In the genomic region with DNA sequence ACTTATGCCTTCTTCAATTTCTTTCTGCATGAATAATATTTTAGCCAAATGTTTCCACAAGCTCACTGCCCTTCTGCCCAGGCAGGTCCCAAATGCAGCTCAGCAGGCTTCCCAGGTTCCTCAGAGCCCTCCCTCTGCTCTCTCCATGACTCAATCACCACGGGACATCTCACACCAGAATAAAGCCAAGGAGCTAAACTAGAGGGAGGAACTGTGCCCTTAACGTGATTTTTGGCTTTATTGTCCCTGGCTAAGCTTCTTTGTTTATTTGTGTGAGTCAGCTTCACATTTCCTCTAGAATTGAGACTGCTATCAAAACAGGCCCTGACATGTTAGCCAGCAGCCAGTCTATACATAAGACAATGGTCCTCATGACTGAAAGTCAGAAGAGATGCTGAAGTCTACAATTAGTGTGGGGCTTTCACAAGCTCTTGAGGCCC, we compare ENCODE assay signal across 7 cellular contexts.
DNase-seq lines count a peak whose midpoint lies in the region; ATAC-seq and TF ChIP-seq lines count a peak whose summit lies in the region.

No MANE protein-coding gene starts in this region.

- H3K4me1 ChIP-seq in mammary epithelial cell (ENCODE audit: insufficient read depth, low read length), result peaks cover 28% of the 10 kb centered on the region
- peaks cover 9% of the 10 kb centered on the region for H3K4me1 ChIP-seq in smooth muscle cell (ENCODE audit: low read depth)
- no peaks in the 10 kb centered on the region for H3K4me1 ChIP-seq in left ventricle myocardium inferior

- TF ChIP-seq CTCF in mammary epithelial cell (conservative IDR thresholded peaks at IDR 0.05 in 1 of 2, IDR thresholded peaks at IDR 0.05 in 1 of 2; ENCODE audit: extremely low read depth in 1 of 2, insufficient read depth in 1 of 2, low read depth in 1 of 2, low read length in 2 of 2), result no peak
- no peak for TF ChIP-seq CTCF in smooth muscle cell (IDR thresholded peaks at IDR 0.05; ENCODE audit: borderline replicate concordance, insufficient read depth, poor library complexity, severe bottlenecking)
- TF ChIP-seq CTCF in left ventricle myocardium inferior (IDR thresholded peaks at IDR 0.05; ENCODE audit: borderline replicate concordance), result no peak

- 7% methylated on average over 2 of the region's 2 CpGs for WGBS in mammary epithelial cell (ENCODE audit: low coverage, missing lambda C conversion rate)
- WGBS in smooth muscle cell (ENCODE audit: low lambda C conversion rate), result 24% methylated on average over 2 of the region's 2 CpGs

- H4K20me1 ChIP-seq in mammary epithelial cell (ENCODE audit: insufficient read depth, low read length) (no peaks in the 10 kb centered on the region), smooth muscle cell (ENCODE audit: low read depth) (no peaks in the 10 kb centered on the region)

- intact Hi-C loops in mammary epithelial cell (cut with micrococcal nuclease) (loop anchor here (2.0 kb wide), 1 partner anchor 15 kb away; no protein-coding TSS in a partner anchor), left ventricle myocardium inferior (cut with micrococcal nuclease) (no loop called here)

- BruUV-seq in mammary epithelial cell (replicated peaks; lab: Mats Ljungman, UMichigan), result no TSS peak

- in situ Hi-C loops in mammary epithelial cell (cut with MboI; ENCODE audit: low sequenced_read_pairs in 2 of 2), result no loop called here

- H3K79me2 ChIP-seq in mammary epithelial cell (ENCODE audit: insufficient read depth, low read length), result no peaks in the 10 kb centered on the region
- H3K79me2 ChIP-seq in smooth muscle cell (ENCODE audit: low read depth), result no peaks in the 10 kb centered on the region

- no peaks in the 10 kb centered on the region for H3K36me3 ChIP-seq in mammary epithelial cell (ENCODE audit: insufficient read depth, low read length)
- H3K36me3 ChIP-seq in smooth muscle cell (ENCODE audit: low read depth), result no peaks in the 10 kb centered on the region
- no peaks in the 10 kb centered on the region for H3K36me3 ChIP-seq in left ventricle myocardium inferior

- no peaks in the 10 kb centered on the region for H3K27me3 ChIP-seq in mammary epithelial cell (ENCODE audit: insufficient read depth, low read length)
- H3K27me3 ChIP-seq in smooth muscle cell (ENCODE audit: low read depth), result peaks cover 2% of the 10 kb centered on the region
- H3K27me3 ChIP-seq in left ventricle myocardium inferior (ENCODE audit: low read depth), result peaks cover 18% of the 10 kb centered on the region

- DNase-seq in HS-5 (ENCODE audit: low read depth) (peak; percentile 60), mammary epithelial cell (peak; percentile 99), smooth muscle cell (lab: John Stamatoyannopoulos, UW; ENCODE audit: unreplicated experiment) (no peak), inferior parietal cortex (ENCODE audit: extremely low spot score) (no peak), left ventricle myocardium inferior (no peak), HuH-7.5 (ENCODE audit: low spot score) (no peak)

- H3K4me2 ChIP-seq in mammary epithelial cell (ENCODE audit: insufficient read depth, low read depth, low read length) (peak overlapping the region; percentile 0), smooth muscle cell (no peak overlapping the region)

- H2AFZ ChIP-seq in mammary epithelial cell (ENCODE audit: low read depth, low read length) (no peak overlapping the region), smooth muscle cell (ENCODE audit: low read depth) (peak overlapping the region; percentile 66)

- no peak overlapping the region for H3K4me3 ChIP-seq in mammary epithelial cell (replicated peaks in 1 of 3; ENCODE audit: insufficient read depth in 1 of 3, low read depth in 2 of 3, low read length in 3 of 3)
- H3K4me3 ChIP-seq in smooth muscle cell, result no peak overlapping the region
- H3K4me3 ChIP-seq in left ventricle myocardium inferior, result no peak overlapping the region

- H3K9ac ChIP-seq in mammary epithelial cell (ENCODE audit: insufficient read depth, low read length), result no peak overlapping the region
- H3K9ac ChIP-seq in smooth muscle cell (ENCODE audit: low read depth), result no peak overlapping the region

- peak overlapping the region; percentile 36 for H3K27ac ChIP-seq in mammary epithelial cell (ENCODE audit: insufficient read depth, low read depth, low read length)
- peak overlapping the region; percentile 63 for H3K27ac ChIP-seq in smooth muscle cell (ENCODE audit: low read depth)
- H3K27ac ChIP-seq in left ventricle myocardium inferior (replicated peaks), result no peak overlapping the region

- H3K9me3 ChIP-seq in mammary epithelial cell (replicated peaks; ENCODE audit: insufficient read depth, low read length), result peaks cover 3% of the 10 kb centered on the region
- no peaks in the 10 kb centered on the region for H3K9me3 ChIP-seq in smooth muscle cell (replicated peaks; ENCODE audit: low read depth)
- peaks cover 8% of the 10 kb centered on the region for H3K9me3 ChIP-seq in left ventricle myocardium inferior (replicated peaks)

- ATAC-seq in GM19351 (IDR thresholded peaks at IDR 0.05; ENCODE audit: unreplicated experiment), result peak; percentile 29

- dilution Hi-C loops in mammary epithelial cell (cut with HindIII; ENCODE audit: low sequenced_read_pairs), result no loop called here

- CTCF ChIA-PET in mammary epithelial cell (lab: Charles Lee; ENCODE audit: low non-redundant PET), result interaction anchor here (0.6 kb wide), 2 partner anchors 14 to 42 kb away, joined by 3 read pairs; no protein-coding TSS in a partner anchor

- no peaks in the 10 kb centered on the region for H3F3A ChIP-seq in smooth muscle cell (ENCODE audit: low read depth)

Comparison
In these comparisons a context has a peak if more than half of its experiments do, and no peak if none do; other contexts are left out.
1. DNase-seq: peak in HS-5 (single experiment) and mammary epithelial cell (single experiment); none in smooth muscle cell (single experiment), inferior parietal cortex (single experiment), left ventricle myocardium inferior (single experiment) and HuH-7.5 (single experiment).